In genomic region chr5:107518219-107519015, GRCh38 we compare ENCODE assay signal across 1 cellular context.
TF ChIP-seq lines count a peak whose summit lies in the region.

No MANE protein-coding gene starts in this region.

TF ChIP-seq in WTC11, 78 proteins besides CTCF, POLR2A, EP300 and RAD21 (continued from another document):
- TF ChIP-seq ARID4B (CRISPR knock-in tag; IDR thresholded peaks at IDR 0.05; ENCODE audit: borderline replicate concordance) (no peak), ATF1 (CRISPR knock-in tag; IDR thresholded peaks at IDR 0.05) (no peak), ETV6 (CRISPR knock-in tag; IDR thresholded peaks at IDR 0.05) (no peak), FOXP1 (CRISPR knock-in tag; IDR thresholded peaks at IDR 0.05; ENCODE audit: borderline replicate concordance) (no peak)
